16 cellular contexts compared by ENCODE assay signal in the genomic region with DNA sequence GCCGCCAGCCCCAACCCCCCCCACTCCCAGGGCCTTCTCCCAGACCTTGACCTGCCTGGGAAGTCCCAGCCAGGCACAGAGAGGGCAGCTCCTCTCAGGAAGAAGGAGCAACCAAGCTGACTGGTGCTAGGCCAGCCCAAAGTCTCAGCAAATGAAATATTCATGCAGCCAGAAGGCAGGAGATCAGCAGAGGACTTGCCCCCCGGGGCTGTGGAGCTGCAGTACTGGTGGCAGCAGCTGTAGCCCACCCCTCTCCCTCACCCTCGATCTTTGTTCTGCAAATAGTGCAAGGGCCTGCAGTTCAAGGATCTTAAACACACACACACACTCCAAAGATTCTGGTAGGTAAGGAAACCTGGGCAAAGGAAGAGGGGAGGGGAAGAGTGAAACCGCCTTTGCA. TPM values are rescaled to one million over a fixed set of nuclear protein-coding genes. Genes with fewer than 3 reads are reported as not detected.
DNase-seq lines count a peak whose midpoint lies in the region; ATAC-seq, FAIRE-seq and TF ChIP-seq lines count a peak whose summit lies in the region.
"Had no signal": no experiment of that assay in that cellular context is flagged by ENCODE, and none has a peak within 500 bp of the region (broad histone marks: within the 10 kb centered on the region; RNA-seq: fewer than 3 reads in every experiment).

No MANE protein-coding gene starts in this region.

- H3K9me3 ChIP-seq in HepG2 (ENCODE audit: low read length) (no peaks in the 10 kb centered on the region), right lobe of liver (no peaks in the 10 kb centered on the region), iPS-20b (ENCODE audit: insufficient read depth, low read depth, low read length) (no peaks in the 10 kb centered on the region)
- H3K9me3 ChIP-seq: BLaER1, Caco-2 had no signal

- no peak overlapping the region for H3K9ac ChIP-seq in HepG2 (ENCODE audit: insufficient read depth, low read depth, low read length)
- H3K9ac ChIP-seq in iPS-20b (ENCODE audit: low read depth, low read length): peak overlapping the region; percentile 48
- H3K9ac ChIP-seq: BLaER1 had no signal

- WGBS in HepG2 (ENCODE audit: low lambda C conversion rate): 1% methylated on average over 4 of the region's 4 CpGs
- 35% methylated on average over 3 of the region's 4 CpGs for WGBS in right lobe of liver (ENCODE audit: insufficient coverage, low coverage, low lambda C conversion rate, missing lambda C conversion rate)

- in situ Hi-C loops in HepG2 (cut with HindIII; ENCODE audit: extremely low pct_ligation_motif_present, low pct_unique_long_range_greater_than_20kb): no loop called here

- H3K4me1 ChIP-seq in HepG2 (ENCODE audit: insufficient read depth, low read length): peaks cover 12% of the 10 kb centered on the region
- H3K4me1 ChIP-seq in right lobe of liver: no peaks in the 10 kb centered on the region
- no peaks in the 10 kb centered on the region; the same call in 1 of the 2 replicates for H3K4me1 ChIP-seq in iPS-20b (ENCODE audit: insufficient read depth, low read length)
- H3K4me1 ChIP-seq: Caco-2 had no signal

- no peak for TF ChIP-seq CTCF in HepG2 (CRISPR knock-in tag; IDR thresholded peaks at IDR 0.05)
- no peak for TF ChIP-seq CTCF in right lobe of liver (IDR thresholded peaks at IDR 0.05)
- no peak for TF ChIP-seq CTCF in WTC11 (IDR thresholded peaks at IDR 0.05)

- CTCF ChIA-PET in HepG2 (lab: Yijun Ruan, JAX; ENCODE audit: low intra/inter-chr PET ratio, low total read pairs) (no interaction called here), WTC11 (lab: Charles Lee) (interaction anchor here (1.2 to 7.0 kb wide), 8 partner anchors 13 to 64 kb away, joined by 3 to 67 read pairs (median 9); no protein-coding TSS in a partner anchor)

- peak overlapping the region; percentile 95 for H3K27ac Mint-ChIP-seq in WTC11
- H3K27ac Mint-ChIP-seq in activated naive CD4-positive, alpha-beta T cell treated with anti-CD3 and anti-CD28 coated beads, Interleukin-2, amount 50 U/mL, for 72 hours: no peak overlapping the region
- H3K27ac Mint-ChIP-seq: CD8-positive, alpha-beta memory T cell had no signal

- BruUV-seq in HepG2 (replicated peaks; lab: Mats Ljungman, UMichigan): no TSS peak

- H3K9me3 Mint-ChIP-seq in WTC11: no peaks in the 10 kb centered on the region
- no peaks in the 10 kb centered on the region for H3K9me3 Mint-ChIP-seq in activated naive CD4-positive, alpha-beta T cell treated with anti-CD3 and anti-CD28 coated beads, Interleukin-2, amount 50 U/mL, for 72 hours

- H3K4me3 ChIP-seq in HepG2 (replicated peaks in 1 of 3; ENCODE audit: insufficient read depth in 1 of 3, low read depth in 2 of 3, low read length in 3 of 3) (no peak overlapping the region), right lobe of liver (no peak overlapping the region), iPS-20b (ENCODE audit: low read length) (no peak overlapping the region)
- H3K4me3 ChIP-seq: BLaER1 had no signal

- TF ChIP-seq EP300 in HepG2 (IDR thresholded peaks at IDR 0.05; ENCODE audit: low read depth in 2 of 2, low read length in 2 of 2): no peak
- TF ChIP-seq EP300 in HepG2 (CRISPR knock-in tag; IDR thresholded peaks at IDR 0.05; ENCODE audit: borderline replicate concordance): no peak

- no peaks in the 10 kb centered on the region; a peak in 1 of 5 replicates for H3K27me3 ChIP-seq in HepG2 (ENCODE audit: control insufficient read depth in 1 of 2, insufficient read depth in 2 of 2, low read length in 2 of 2)
- H3K27me3 ChIP-seq in right lobe of liver: peaks cover 0 to 4% of the 10 kb centered on the region in 2 donors
- H3K27me3 ChIP-seq in iPS-20b (ENCODE audit: insufficient read depth, low read length): peaks cover 11% of the 10 kb centered on the region; the same call in 1 of the 2 replicates

- peak; percentile 52 for FAIRE-seq in HepG2 (lab: Jason Lieb, UNC)
- FAIRE-seq: GM19239 had no signal

- TF ChIP-seq POLR2A in HepG2 (IDR thresholded peaks at IDR 0.05; ENCODE audit: insufficient read depth in 1 of 2, low read depth in 2 of 2, low read length in 2 of 2) (no peak), right lobe of liver (IDR thresholded peaks at IDR 0.05) (no peak)

- H3K4me1 Mint-ChIP-seq in WTC11: peaks cover 47% of the 10 kb centered on the region
- H3K4me1 Mint-ChIP-seq: CD8-positive, alpha-beta memory T cell had no signal

- H3K79me2 ChIP-seq in HepG2 (ENCODE audit: insufficient read depth, low read length): no peaks in the 10 kb centered on the region

- H3K36me3 ChIP-seq in HepG2 (replicated peaks in 1 of 2; ENCODE audit: control insufficient read depth in 1 of 2, insufficient read depth in 2 of 2, low read length in 2 of 2): no peaks in the 10 kb centered on the region
- no peaks in the 10 kb centered on the region for H3K36me3 ChIP-seq in right lobe of liver
- no peaks in the 10 kb centered on the region for H3K36me3 ChIP-seq in iPS-20b (ENCODE audit: insufficient read depth, low read depth, low read length)
- H3K36me3 ChIP-seq: BLaER1 had no signal

- intact Hi-C loops in HepG2 (cut with micrococcal nuclease; ENCODE audit: unreplicated experiment): no loop called here
- intact Hi-C loops in right lobe of liver (cut with DNase I): no loop called here

- peaks cover 8% of the 10 kb centered on the region for H3K27me3 Mint-ChIP-seq in WTC11 (ENCODE audit: low read depth)

- ATAC-seq in HepG2 (no peak), right lobe of liver (no peak), WTC11 (peak; percentile 42), HG02678 (IDR thresholded peaks at IDR 0.05; ENCODE audit: unreplicated experiment) (no peak)
- no peak for ATAC-seq in activated naive CD4-positive, alpha-beta T cell treated with anti-CD3 and anti-CD28 coated beads, Interleukin-2, amount 50 U/mL, for 72 hours

- no peak for DNase-seq in HepG2 (ENCODE audit: low spot score)
- no peak for DNase-seq in right lobe of liver
- peak; percentile 59 for DNase-seq in WTC11 (ENCODE audit: low spot score)
- DNase-seq in activated naive CD4-positive, alpha-beta T cell treated with anti-CD3 and anti-CD28 coated beads, Interleukin-2, amount 50 U/mL, for 72 hours (ENCODE audit: low spot score in 2 of 2): no peak
- DNase-seq in NCI-H1048 (lab: John Stamatoyannopoulos, UW): no peak
- no peak for DNase-seq in 8988T
- DNase-seq: AML-193; Caco-2; CD8-positive, alpha-beta memory T cell; DND-41; GF-D8 had no signal

- H4K20me1 ChIP-seq in HepG2 (ENCODE audit: insufficient read depth, low read length): no peaks in the 10 kb centered on the region

- no peak overlapping the region for H3K4me3 Mint-ChIP-seq in WTC11
- H3K4me3 Mint-ChIP-seq: CD8-positive, alpha-beta memory T cell had no signal

- POLR2A ChIA-PET in HepG2 (lab: Yijun Ruan, JAX): interaction anchor here (0.8 kb wide), 2 partner anchors 50 to 107 kb away, joined by 3 read pairs; no protein-coding TSS in a partner anchor
- POLR2A ChIA-PET in WTC11 (lab: Charles Lee): interaction anchor here (0.6 to 1.2 kb wide), 2 partner anchors 37 to 110 kb away, joined by 5 to 8 read pairs; no protein-coding TSS in a partner anchor

- H2AFZ ChIP-seq in HepG2 (ENCODE audit: low read length): no peak overlapping the region

- no peaks in the 10 kb centered on the region for H3K36me3 Mint-ChIP-seq in WTC11
- H3K36me3 Mint-ChIP-seq in activated naive CD4-positive, alpha-beta T cell treated with anti-CD3 and anti-CD28 coated beads, Interleukin-2, amount 50 U/mL, for 72 hours: no peaks in the 10 kb centered on the region
- H3K36me3 Mint-ChIP-seq: CD8-positive, alpha-beta memory T cell had no signal

- TF ChIP-seq RAD21 in HepG2 (CRISPR knock-in tag; IDR thresholded peaks at IDR 0.05): no peak

- H3K27ac ChIP-seq in HepG2 (ENCODE audit: extremely low read length, insufficient read depth, low read length) (no peak overlapping the region), right lobe of liver (no peak overlapping the region), iPS-20b (ENCODE audit: low read length) (no peak overlapping the region)
- H3K27ac ChIP-seq: 22Rv1, BLaER1 had no signal

- peak overlapping the region; percentile 43; the same call in 1 of the 2 replicates for H3K4me2 ChIP-seq in HepG2 (ENCODE audit: low read depth, low read length)
- H3K4me2 ChIP-seq: BLaER1 had no signal

TF ChIP-seq in HepG2, 621 proteins besides CTCF, POLR2A, EP300 and RAD21 (continues in another document):
- no peak for TF ChIP-seq POGZ (CRISPR knock-in tag; IDR thresholded peaks at IDR 0.05)
- no peak for TF ChIP-seq NCOA5 (CRISPR knock-in tag; IDR thresholded peaks at IDR 0.05)
- no peak for TF ChIP-seq ZBTB7B (CRISPR knock-in tag; IDR thresholded peaks at IDR 0.05)

TF ChIP-seq in WTC11, 78 proteins besides CTCF, POLR2A, EP300 and RAD21 (continues in another document):
- TF ChIP-seq ELF4 (CRISPR knock-in tag; IDR thresholded peaks at IDR 0.05; ENCODE audit: low read depth) (no peak), ZNF423 (CRISPR knock-in tag; IDR thresholded peaks at IDR 0.05) (peak; percentile 68), JAZF1 (CRISPR knock-in tag; IDR thresholded peaks at IDR 0.05) (no peak)

RNA-seq across cellular contexts. Expression of gene SRRM3, which starts 3.5 kb away (rescaled TPM):
- 0.11 and 0.13 TPM in 2 replicates for total RNA-seq in HepG2 (2016; rRNA removed; fragmentation: Illumina TruSeq; extraction: Trizol)
- 0.09 TPM in 1 of 2 replicates, not detected in the other for total RNA-seq in HepG2 (2016; cell fraction: cytosol; rRNA removed; fragmentation: Illumina TruSeq; extraction: Trizol; ENCODE audit: low read depth)
- total RNA-seq in HepG2 (2016; cell fraction: insoluble cytoplasmic fraction; rRNA removed; fragmentation: Illumina TruSeq; extraction: Trizol): 0.09 and 0.24 TPM in 2 replicates
- total RNA-seq in HepG2 (2016; cell fraction: membrane; rRNA removed; fragmentation: Illumina TruSeq; extraction: Trizol): 0.06 and 0.10 TPM in 2 replicates
- 0.22 and 0.47 TPM in 2 replicates for total RNA-seq in HepG2 (2016; cell fraction: nucleus; rRNA removed; fragmentation: Illumina TruSeq; extraction: Trizol)
- polyA plus RNA-seq in HepG2 (2011; rRNA removed): 0.54 and 0.59 TPM in 2 replicates
- polyA plus RNA-seq in HepG2 (2011; cell fraction: cytosol; rRNA removed): 0.09 and 0.23 TPM in 2 replicates
- 1.7 and 2.2 TPM in 2 replicates for polyA plus RNA-seq in HepG2 (2011; cell fraction: nucleus; rRNA removed)
- 0.71 and 0.80 TPM in 2 replicates for polyA plus RNA-seq in HepG2 (2012)
- polyA plus RNA-seq in HepG2 (2016; cell fraction: cytosol; fragmentation: Illumina TruSeq; extraction: Trizol; ENCODE audit: low read depth): not detected in 2 replicates
- 0.21 and 0.25 TPM in 2 replicates for polyA plus RNA-seq in HepG2 (2016; cell fraction: insoluble cytoplasmic fraction; fragmentation: Illumina TruSeq; extraction: Trizol; ENCODE audit: low read depth)
- polyA plus RNA-seq in HepG2 (2016; cell fraction: membrane; fragmentation: Illumina TruSeq; extraction: Trizol; ENCODE audit: low read depth): 0.11 TPM in 1 of 2 replicates, not detected in the other
- 1.1 and 1.3 TPM in 2 replicates for polyA plus RNA-seq in HepG2 (2016; cell fraction: nucleus; fragmentation: Illumina TruSeq; extraction: Trizol; ENCODE audit: insufficient read depth, low read depth)
- 0.12 and 1.4 TPM in 2 replicates for polyA minus RNA-seq in HepG2 (2011; rRNA and poly(A)+ RNA removed; ENCODE audit: low replicate concordance)
- polyA minus RNA-seq in HepG2 (2011; cell fraction: cytosol; rRNA and poly(A)+ RNA removed): 0.30 TPM in 1 of 2 replicates, not detected in the other
- polyA minus RNA-seq in HepG2 (2011; cell fraction: nucleus; rRNA and poly(A)+ RNA removed): 0.26 and 0.37 TPM in 2 replicates
- total RNA-seq in right lobe of liver: under 1 TPM in 4 of 6 experiments, not detected in 2; 0.14 to 0.37 (median 0.19) TPM
- 17.7 to 24.6 TPM (median 20.7 TPM) in 3 replicates for total RNA-seq in WTC11 (2021)
- total RNA-seq in activated naive CD4-positive, alpha-beta T cell treated with anti-CD3 and anti-CD28 coated beads, Interleukin-2, amount 50 U/mL, for 72 hours: not detected
- total RNA-seq: CD8-positive, alpha-beta memory T cell had no signal
- polyA plus RNA-seq: CD8-positive, alpha-beta memory T cell had no signal

Comparison
In these comparisons a context has a peak if more than half of its experiments do, and no peak if none do; other contexts are left out.
1. RNA of gene SRRM3, which starts 3.5 kb away (total RNA-seq): 17.7 to 24.6 TPM in WTC11; 0.14 to 0.37 TPM in right lobe of liver, 0.06 to 0.47 TPM in HepG2 and not detected in activated naive CD4-positive, alpha-beta T cell treated with anti-CD3 and anti-CD28 coated beads, Interleukin-2, amount 50 U/mL, for 72 hours; every median in the first group is over 10 times any median in the second.
2. Of the 50 proteins assayed by ChIP-seq in both HepG2 and WTC11: peak only in HepG2: none; only in WTC11: ZBTB21 and ZBTB43; in both: none; in neither: 48.